Comparison of ENCODE assay signal across 1 cellular context in the genomic region with DNA sequence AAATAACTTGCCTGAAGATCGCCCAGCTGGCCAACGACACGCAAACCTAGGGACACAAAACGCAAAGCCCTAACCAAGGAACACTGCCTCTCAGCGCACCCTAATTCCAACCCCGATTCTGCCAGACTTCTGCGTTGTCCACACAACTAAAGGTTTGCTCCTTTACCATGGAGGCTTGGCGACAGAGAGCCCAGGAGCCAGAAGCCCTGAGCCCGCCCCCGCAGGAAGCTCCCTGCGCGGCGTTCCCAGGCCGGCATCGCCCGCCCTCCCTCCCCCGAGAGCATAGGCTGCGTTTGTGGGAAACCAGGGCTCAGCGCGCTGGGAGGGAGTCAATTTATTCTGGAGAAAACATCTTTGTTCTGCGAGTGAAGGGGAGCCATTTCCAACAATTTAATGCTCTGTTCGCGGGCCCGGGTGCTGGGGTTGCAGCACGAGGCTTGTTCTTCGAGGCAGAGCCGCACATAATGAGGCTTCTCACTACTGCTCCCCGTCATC.
TF ChIP-seq lines count a peak whose summit lies in the region.

No MANE protein-coding gene starts in this region.

TF ChIP-seq in GM23338, 12 proteins besides CTCF, POLR2A, EP300 and RAD21 (continued from another document):
- TF ChIP-seq ETS1 (IDR thresholded peaks at IDR 0.05): no peak
- TF ChIP-seq EZH2phosphoT487 (IDR thresholded peaks at IDR 0.05; ENCODE audit: unreplicated experiment): no peak
- no peak for TF ChIP-seq JUNB (IDR thresholded peaks at IDR 0.05; ENCODE audit: unreplicated experiment)
- no peak for TF ChIP-seq POLR2AphosphoS5 (IDR thresholded peaks at IDR 0.05; ENCODE audit: low read depth)
- TF ChIP-seq CREB1 (CRISPR knock-in tag; IDR thresholded peaks at IDR 0.05; ENCODE audit: low read depth): no peak
- TF ChIP-seq, protein P1, sequence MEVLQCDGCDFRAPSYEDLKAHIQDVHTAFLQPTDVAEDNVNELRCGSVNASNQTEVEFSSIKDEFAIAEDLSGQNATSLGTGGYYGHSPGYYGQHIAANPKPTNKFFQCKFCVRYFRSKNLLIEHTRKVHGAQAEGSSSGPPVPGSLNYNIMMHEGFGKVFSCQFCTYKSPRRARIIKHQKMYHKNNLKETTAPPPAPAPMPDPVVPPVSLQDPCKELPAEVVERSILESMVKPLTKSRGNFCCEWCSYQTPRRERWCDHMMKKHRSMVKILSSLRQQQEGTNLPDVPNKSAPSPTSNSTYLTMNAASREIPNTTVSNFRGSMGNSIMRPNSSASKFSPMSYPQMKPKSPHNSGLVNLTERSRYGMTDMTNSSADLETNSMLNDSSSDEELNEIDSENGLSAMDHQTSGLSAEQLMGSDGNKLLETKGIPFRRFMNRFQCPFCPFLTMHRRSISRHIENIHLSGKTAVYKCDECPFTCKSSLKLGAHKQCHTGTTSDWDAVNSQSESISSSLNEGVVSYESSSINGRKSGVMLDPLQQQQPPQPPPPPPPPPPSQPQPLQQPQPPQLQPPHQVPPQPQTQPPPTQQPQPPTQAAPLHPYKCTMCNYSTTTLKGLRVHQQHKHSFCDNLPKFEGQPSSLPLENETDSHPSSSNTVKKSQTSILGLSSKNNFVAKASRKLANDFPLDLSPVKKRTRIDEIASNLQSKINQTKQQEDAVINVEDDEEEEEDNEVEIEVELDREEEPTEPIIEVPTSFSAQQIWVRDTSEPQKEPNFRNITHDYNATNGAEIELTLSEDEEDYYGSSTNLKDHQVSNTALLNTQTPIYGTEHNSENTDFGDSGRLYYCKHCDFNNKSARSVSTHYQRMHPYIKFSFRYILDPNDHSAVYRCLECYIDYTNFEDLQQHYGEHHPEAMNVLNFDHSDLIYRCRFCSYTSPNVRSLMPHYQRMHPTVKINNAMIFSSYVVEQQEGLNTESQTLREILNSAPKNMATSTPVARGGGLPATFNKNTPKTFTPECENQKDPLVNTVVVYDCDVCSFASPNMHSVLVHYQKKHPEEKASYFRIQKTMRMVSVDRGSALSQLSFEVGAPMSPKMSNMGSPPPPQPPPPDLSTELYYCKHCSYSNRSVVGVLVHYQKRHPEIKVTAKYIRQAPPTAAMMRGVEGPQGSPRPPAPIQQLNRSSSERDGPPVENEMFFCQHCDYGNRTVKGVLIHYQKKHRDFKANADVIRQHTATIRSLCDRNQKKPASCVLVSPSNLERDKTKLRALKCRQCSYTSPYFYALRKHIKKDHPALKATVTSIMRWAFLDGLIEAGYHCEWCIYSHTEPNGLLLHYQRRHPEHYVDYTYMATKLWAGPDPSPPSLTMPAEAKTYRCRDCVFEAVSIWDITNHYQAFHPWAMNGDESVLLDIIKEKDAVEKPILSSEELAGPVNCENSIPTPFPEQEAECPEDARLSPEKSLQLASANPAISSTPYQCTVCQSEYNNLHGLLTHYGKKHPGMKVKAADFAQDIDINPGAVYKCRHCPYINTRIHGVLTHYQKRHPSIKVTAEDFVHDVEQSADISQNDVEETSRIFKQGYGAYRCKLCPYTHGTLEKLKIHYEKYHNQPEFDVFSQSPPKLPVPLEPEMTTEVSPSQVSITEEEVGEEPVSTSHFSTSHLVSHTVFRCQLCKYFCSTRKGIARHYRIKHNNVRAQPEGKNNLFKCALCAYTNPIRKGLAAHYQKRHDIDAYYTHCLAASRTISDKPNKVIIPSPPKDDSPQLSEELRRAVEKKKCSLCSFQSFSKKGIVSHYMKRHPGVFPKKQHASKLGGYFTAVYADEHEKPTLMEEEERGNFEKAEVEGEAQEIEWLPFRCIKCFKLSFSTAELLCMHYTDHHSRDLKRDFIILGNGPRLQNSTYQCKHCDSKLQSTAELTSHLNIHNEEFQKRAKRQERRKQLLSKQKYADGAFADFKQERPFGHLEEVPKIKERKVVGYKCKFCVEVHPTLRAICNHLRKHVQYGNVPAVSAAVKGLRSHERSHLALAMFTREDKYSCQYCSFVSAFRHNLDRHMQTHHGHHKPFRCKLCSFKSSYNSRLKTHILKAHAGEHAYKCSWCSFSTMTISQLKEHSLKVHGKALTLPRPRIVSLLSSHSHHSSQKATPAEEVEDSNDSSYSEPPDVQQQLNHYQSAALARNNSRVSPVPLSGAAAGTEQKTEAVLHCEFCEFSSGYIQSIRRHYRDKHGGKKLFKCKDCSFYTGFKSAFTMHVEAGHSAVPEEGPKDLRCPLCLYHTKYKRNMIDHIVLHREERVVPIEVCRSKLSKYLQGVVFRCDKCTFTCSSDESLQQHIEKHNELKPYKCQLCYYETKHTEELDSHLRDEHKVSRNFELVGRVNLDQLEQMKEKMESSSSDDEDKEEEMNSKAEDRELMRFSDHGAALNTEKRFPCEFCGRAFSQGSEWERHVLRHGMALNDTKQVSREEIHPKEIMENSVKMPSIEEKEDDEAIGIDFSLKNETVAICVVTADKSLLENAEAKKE (CRISPR knock-in tag; IDR thresholded peaks at IDR 0.05): no peak
- TF ChIP-seq ZNF114 (CRISPR knock-in tag; IDR thresholded peaks at IDR 0.05): no peak
- no peak for TF ChIP-seq ZNF331 (CRISPR knock-in tag; IDR thresholded peaks at IDR 0.05; ENCODE audit: low read depth)
- TF ChIP-seq NANOG (IDR thresholded peaks at IDR 0.05; ENCODE audit: borderline replicate concordance): no peak
- no peak for TF ChIP-seq EZH2 (IDR thresholded peaks at IDR 0.05; ENCODE audit: low read depth, unreplicated experiment)
- no peak for TF ChIP-seq STAT1 (IDR thresholded peaks at IDR 0.05; ENCODE audit: unreplicated experiment)
